ENCODE assay signal across 1 cellular context in the genomic region with DNA sequence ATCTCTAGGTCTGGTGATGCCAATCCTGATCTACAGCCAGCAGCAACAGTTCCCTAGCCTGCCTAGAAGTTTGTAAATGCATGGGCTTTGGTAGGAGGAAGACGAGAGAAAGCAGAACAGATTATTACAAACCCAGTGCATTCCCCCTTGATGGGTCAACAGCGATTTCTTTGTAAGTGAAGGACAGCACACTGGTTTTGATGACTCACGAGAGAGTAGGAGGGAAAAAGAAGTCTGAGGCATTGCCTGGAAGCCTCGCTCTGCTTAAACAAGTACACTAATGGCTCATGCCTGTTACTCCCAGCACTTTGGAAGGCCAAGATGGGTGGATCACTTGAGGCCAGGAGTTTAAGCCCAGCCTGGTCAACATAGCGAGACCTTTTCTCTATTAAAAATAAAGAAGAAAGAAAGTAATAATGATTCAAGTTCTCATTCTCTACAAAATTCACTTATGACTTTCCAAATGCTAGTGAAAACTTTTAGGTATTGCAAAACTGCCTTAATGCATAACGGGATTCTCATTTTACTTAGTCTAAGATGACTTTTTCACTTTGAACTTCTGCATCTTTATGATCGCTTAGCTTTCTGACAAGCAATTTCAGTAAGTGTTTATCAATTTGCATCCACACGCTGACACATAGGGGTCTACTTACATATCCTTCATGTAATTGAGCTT.
TF ChIP-seq lines count a peak whose summit lies in the region.

No MANE protein-coding gene starts in this region.

TF ChIP-seq in SK-N-SH, 30 proteins besides CTCF, POLR2A, EP300 and RAD21 (continued from another document):
- TF ChIP-seq TEAD4 (IDR thresholded peaks at IDR 0.05; ENCODE audit: borderline replicate concordance, insufficient read depth) (0 out of 2 replicates have a peak, but pooled peaks have one; percentile 16), SMC3 (IDR thresholded peaks at IDR 0.05; ENCODE audit: low read depth, low read length) (no peak), FOSL2 (IDR thresholded peaks at IDR 0.05; ENCODE audit: borderline replicate concordance, low read depth) (peak; percentile 87), YY1 (IDR thresholded peaks at IDR 0.05; ENCODE audit: low read depth) (no peak; the same call in 1 of the 2 replicates), SIN3A (IDR thresholded peaks at IDR 0.05; ENCODE audit: borderline replicate concordance, low read depth, low read length) (0 out of 2 replicates have a peak, but pooled peaks have one; percentile 44), RXRA (IDR thresholded peaks at IDR 0.05; ENCODE audit: borderline replicate concordance, low read depth) (peak; percentile 56; the same call in 1 of the 2 replicates), REST (IDR thresholded peaks at IDR 0.05; ENCODE audit: low read depth, low read length) (no peak)
